In the genomic region with DNA sequence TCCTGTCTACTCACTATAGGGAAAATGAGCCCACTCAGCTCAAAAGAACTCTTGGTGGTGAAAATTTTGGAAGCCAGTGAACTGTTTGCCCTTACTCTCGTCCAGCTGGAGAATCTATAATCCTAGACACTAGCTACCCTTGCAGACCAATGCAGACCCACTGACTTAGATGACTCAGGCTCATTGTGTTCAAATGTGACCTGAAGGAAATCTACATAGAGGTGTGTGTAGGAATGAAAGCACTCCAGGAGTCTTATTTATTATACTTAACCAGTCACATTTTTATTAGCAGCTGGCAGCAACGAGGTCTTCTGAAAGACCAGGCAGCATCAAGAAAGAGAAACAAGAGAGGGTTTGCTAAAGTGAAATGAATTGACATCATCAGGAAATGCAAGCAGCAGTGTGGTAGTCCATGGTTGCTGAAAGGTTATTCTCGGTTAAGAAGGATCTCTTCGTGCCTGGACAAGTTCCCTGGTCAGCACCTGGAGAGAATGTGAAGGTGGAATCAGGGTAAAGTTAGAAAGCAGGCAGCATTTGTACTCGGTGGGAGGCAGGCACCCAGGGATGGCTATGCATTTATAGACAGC, we compare ENCODE assay signal across 1 cellular context.
TF ChIP-seq lines count a peak whose summit lies in the region.

No MANE protein-coding gene starts in this region.

TF ChIP-seq in IMR-90, 13 proteins besides CTCF, POLR2A, EP300 and RAD21:
- no peak for TF ChIP-seq SMC3 (IDR thresholded peaks at IDR 0.05; ENCODE audit: low read depth, low read length)
- TF ChIP-seq CHD1 (IDR thresholded peaks at IDR 0.05; ENCODE audit: low read depth, low read length), result no peak
- TF ChIP-seq RCOR1 (IDR thresholded peaks at IDR 0.05; ENCODE audit: insufficient replicate concordance, low read length), result no peak
- no peak for TF ChIP-seq BHLHE40 (IDR thresholded peaks at IDR 0.05; ENCODE audit: low read depth, low read length)
- no peak for TF ChIP-seq CEBPB (IDR thresholded peaks at IDR 0.05; ENCODE audit: low read depth, low read length)
- TF ChIP-seq NFE2L2 (IDR thresholded peaks at IDR 0.05; ENCODE audit: low read depth, low read length), result no peak
- no peak for TF ChIP-seq RFX5 (IDR thresholded peaks at IDR 0.05; ENCODE audit: low read depth, low read length)
- TF ChIP-seq, protein P1, sequence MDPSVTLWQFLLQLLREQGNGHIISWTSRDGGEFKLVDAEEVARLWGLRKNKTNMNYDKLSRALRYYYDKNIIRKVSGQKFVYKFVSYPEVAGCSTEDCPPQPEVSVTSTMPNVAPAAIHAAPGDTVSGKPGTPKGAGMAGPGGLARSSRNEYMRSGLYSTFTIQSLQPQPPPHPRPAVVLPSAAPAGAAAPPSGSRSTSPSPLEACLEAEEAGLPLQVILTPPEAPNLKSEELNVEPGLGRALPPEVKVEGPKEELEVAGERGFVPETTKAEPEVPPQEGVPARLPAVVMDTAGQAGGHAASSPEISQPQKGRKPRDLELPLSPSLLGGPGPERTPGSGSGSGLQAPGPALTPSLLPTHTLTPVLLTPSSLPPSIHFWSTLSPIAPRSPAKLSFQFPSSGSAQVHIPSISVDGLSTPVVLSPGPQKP (IDR thresholded peaks at IDR 0.05; ENCODE audit: borderline replicate concordance, low read depth, low read length), result no peak
- no peak for TF ChIP-seq FOS (IDR thresholded peaks at IDR 0.05; ENCODE audit: low read depth, low read length)
- TF ChIP-seq, protein P2, sequence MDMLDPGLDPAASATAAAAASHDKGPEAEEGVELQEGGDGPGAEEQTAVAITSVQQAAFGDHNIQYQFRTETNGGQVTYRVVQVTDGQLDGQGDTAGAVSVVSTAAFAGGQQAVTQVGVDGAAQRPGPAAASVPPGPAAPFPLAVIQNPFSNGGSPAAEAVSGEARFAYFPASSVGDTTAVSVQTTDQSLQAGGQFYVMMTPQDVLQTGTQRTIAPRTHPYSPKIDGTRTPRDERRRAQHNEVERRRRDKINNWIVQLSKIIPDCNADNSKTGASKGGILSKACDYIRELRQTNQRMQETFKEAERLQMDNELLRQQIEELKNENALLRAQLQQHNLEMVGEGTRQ (IDR thresholded peaks at IDR 0.05; ENCODE audit: low read depth, low read length), result no peak
- TF ChIP-seq MAZ (IDR thresholded peaks at IDR 0.05; ENCODE audit: borderline replicate concordance, low read depth, low read length), result no peak
